In the genomic region with DNA sequence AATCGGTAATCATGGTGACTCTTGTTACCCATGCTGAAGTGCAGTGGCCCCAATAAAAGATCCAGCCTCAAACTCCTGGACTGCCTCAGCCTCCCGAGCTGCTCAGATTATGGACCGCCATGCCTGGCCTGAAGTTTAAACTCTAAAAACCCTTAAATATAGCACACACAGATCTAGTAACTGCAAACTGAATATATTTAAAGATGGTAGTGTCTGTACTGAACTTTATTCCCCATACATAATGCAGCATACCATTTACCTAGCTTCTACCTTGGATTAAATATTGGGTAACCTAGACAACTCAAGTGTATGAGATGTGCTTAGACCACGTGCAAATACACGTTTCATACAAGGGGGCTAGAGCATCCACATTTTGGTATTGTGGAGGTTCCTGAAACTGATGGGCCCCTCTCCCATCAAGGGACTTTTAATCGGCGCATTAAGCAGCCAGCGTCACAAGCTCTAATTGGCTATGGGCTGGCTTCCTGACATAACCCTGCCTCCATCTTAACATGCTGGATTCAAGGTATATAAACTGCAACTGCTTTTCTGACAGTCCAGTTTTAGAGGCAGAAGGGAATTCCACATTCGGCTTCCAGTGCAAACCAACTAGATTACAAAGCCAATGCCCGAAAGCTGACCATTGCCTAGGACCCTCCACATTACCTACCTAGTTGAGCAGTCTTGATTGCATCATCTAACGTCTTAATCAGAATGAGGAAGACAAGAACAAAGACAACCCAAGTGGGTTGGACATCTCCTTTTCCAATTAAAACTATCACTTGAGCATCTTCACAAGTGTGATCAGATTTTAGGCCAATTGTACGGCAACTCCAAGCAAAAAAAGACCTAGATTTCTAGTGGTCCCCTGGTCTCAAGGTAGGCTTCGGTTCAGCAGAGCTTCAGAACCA, we compare ENCODE assay signal across 1 cellular context.
TF ChIP-seq lines count a peak whose summit lies in the region.

No MANE protein-coding gene starts in this region.

TF ChIP-seq in K562, 482 proteins besides CTCF, POLR2A, EP300 and RAD21 (continues in another document):
- TF ChIP-seq YBX1 (IDR thresholded peaks at IDR 0.05) (no peak), DPF2 (IDR thresholded peaks at IDR 0.05) (no peak), RAD51 (IDR thresholded peaks at IDR 0.05; ENCODE audit: borderline replicate concordance, low read depth) (no peak), CREM (IDR thresholded peaks at IDR 0.05; ENCODE audit: low read depth) (0 out of 2 replicates have a peak, but pooled peaks have one; percentile 11), POLR2AphosphoS5 (IDR thresholded peaks at IDR 0.05; ENCODE audit: control insufficient read depth, insufficient read depth, low read depth, low read length) (peak; percentile 67), MED1 (CRISPR knock-in tag; IDR thresholded peaks at IDR 0.05; ENCODE audit: borderline replicate concordance) (no peak), RBM34 (IDR thresholded peaks at IDR 0.05; ENCODE audit: borderline replicate concordance, insufficient read depth, low read length) (no peak), ZKSCAN8 (CRISPR knock-in tag; IDR thresholded peaks at IDR 0.05) (no peak), SMAD3 (CRISPR knock-in tag; conservative IDR thresholded peaks at IDR 0.05) (no peak; the same call in none of the 2 replicates), SOX6 (IDR thresholded peaks at IDR 0.05) (no peak), ZNF143 (CRISPR knock-in tag; IDR thresholded peaks at IDR 0.05) (no peak), SMAD2 (IDR thresholded peaks at IDR 0.05; ENCODE audit: low read depth, low read length) (no peak), FOS (IDR thresholded peaks at IDR 0.05; ENCODE audit: extremely low read depth, insufficient read length) (no peak), HIVEP1 (CRISPR knock-in tag; IDR thresholded peaks at IDR 0.05) (no peak), KDM2B (CRISPR knock-in tag; IDR thresholded peaks at IDR 0.05) (no peak), LCOR (CRISPR knock-in tag; IDR thresholded peaks at IDR 0.05) (no peak), EZH2 (IDR thresholded peaks at IDR 0.05; ENCODE audit: borderline replicate concordance, low read depth, low read length) (no peak), GATAD2B (IDR thresholded peaks at IDR 0.05; ENCODE audit: borderline replicate concordance) (peak; percentile 35; the same call in 1 of the 2 replicates), PHTF2 (CRISPR knock-in tag; IDR thresholded peaks at IDR 0.05) (no peak), HNRNPL (IDR thresholded peaks at IDR 0.05; ENCODE audit: low read depth, low read length) (no peak), FOXA1 (IDR thresholded peaks at IDR 0.05; ENCODE audit: borderline replicate concordance) (no peak), PYGO2 (tag; IDR thresholded peaks at IDR 0.05) (no peak), SIRT6 (IDR thresholded peaks at IDR 0.05; ENCODE audit: low read depth, low read length) (peak; percentile 67), MIER1 (IDR thresholded peaks at IDR 0.05; ENCODE audit: low read depth) (no peak), ZNF764 (CRISPR knock-in tag; IDR thresholded peaks at IDR 0.05; ENCODE audit: low read depth) (no peak), NR2C2 (CRISPR knock-in tag; IDR thresholded peaks at IDR 0.05) (peak; percentile 31; the same call in 1 of the 2 replicates), NR2C2 (tag; IDR thresholded peaks at IDR 0.05) (no peak), ZC3H11A (IDR thresholded peaks at IDR 0.05; ENCODE audit: low read depth, low read length) (0 out of 2 replicates have a peak, but pooled peaks have one; percentile 21), SRSF7 (optimal IDR thresholded peaks at IDR 0.05; ENCODE audit: low read depth, low read length) (no peak), CCAR2 (IDR thresholded peaks at IDR 0.05; ENCODE audit: low read depth, low read length) (no peak), ZNF57 (CRISPR knock-in tag; IDR thresholded peaks at IDR 0.05) (0 out of 2 replicates have a peak, but pooled peaks have one; percentile 64), ZNF3 (CRISPR knock-in tag; IDR thresholded peaks at IDR 0.05) (no peak; the same call in 1 of the 2 replicates), JUNB (CRISPR knock-in tag; conservative IDR thresholded peaks at IDR 0.05) (no peak), U2AF2 (optimal IDR thresholded peaks at IDR 0.05; ENCODE audit: low read depth, low read length) (no peak), RUNX1 (IDR thresholded peaks at IDR 0.05; ENCODE audit: low read depth) (peak; percentile 16), BHLHE40 (IDR thresholded peaks at IDR 0.05; ENCODE audit: low read length) (no peak), CEBPB (tag; IDR thresholded peaks at IDR 0.05) (peak; percentile 95), SMARCE1 (IDR thresholded peaks at IDR 0.05) (no peak), ETV5 (CRISPR knock-in tag; IDR thresholded peaks at IDR 0.05; ENCODE audit: low read depth) (no peak), PHB2 (IDR thresholded peaks at IDR 0.05; ENCODE audit: low read depth) (no peak), MXI1 (IDR thresholded peaks at IDR 0.05; ENCODE audit: low read depth, low read length) (no peak; the same call in 1 of the 2 replicates), PHF8 (IDR thresholded peaks at IDR 0.05; ENCODE audit: borderline replicate concordance, low read length) (no peak), RHOXF2B (CRISPR knock-in tag; conservative IDR thresholded peaks at IDR 0.05) (no peak; the same call in 1 of the 2 replicates), GATAD2A (IDR thresholded peaks at IDR 0.05) (no peak), STAT5A (IDR thresholded peaks at IDR 0.05; ENCODE audit: borderline replicate concordance, low read length) (0 out of 2 replicates have a peak, but pooled peaks have one; percentile 9), ASH1L (IDR thresholded peaks at IDR 0.05; ENCODE audit: borderline replicate concordance, low read depth, partially characterized antibody) (no peak), NR2C1 (IDR thresholded peaks at IDR 0.05) (no peak), NR2C1 (tag; IDR thresholded peaks at IDR 0.05) (no peak), SP1 (CRISPR knock-in tag; IDR thresholded peaks at IDR 0.05) (peak; percentile 25; the same call in 1 of the 2 replicates)
- TF ChIP-seq, protein P1, sequence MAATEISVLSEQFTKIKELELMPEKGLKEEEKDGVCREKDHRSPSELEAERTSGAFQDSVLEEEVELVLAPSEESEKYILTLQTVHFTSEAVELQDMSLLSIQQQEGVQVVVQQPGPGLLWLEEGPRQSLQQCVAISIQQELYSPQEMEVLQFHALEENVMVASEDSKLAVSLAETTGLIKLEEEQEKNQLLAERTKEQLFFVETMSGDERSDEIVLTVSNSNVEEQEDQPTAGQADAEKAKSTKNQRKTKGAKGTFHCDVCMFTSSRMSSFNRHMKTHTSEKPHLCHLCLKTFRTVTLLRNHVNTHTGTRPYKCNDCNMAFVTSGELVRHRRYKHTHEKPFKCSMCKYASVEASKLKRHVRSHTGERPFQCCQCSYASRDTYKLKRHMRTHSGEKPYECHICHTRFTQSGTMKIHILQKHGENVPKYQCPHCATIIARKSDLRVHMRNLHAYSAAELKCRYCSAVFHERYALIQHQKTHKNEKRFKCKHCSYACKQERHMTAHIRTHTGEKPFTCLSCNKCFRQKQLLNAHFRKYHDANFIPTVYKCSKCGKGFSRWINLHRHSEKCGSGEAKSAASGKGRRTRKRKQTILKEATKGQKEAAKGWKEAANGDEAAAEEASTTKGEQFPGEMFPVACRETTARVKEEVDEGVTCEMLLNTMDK (IDR thresholded peaks at IDR 0.05; ENCODE audit: borderline replicate concordance, insufficient read depth, low read depth, low read length, poor library complexity, severe bottlenecking) = no peak
- TF ChIP-seq, protein P2, sequence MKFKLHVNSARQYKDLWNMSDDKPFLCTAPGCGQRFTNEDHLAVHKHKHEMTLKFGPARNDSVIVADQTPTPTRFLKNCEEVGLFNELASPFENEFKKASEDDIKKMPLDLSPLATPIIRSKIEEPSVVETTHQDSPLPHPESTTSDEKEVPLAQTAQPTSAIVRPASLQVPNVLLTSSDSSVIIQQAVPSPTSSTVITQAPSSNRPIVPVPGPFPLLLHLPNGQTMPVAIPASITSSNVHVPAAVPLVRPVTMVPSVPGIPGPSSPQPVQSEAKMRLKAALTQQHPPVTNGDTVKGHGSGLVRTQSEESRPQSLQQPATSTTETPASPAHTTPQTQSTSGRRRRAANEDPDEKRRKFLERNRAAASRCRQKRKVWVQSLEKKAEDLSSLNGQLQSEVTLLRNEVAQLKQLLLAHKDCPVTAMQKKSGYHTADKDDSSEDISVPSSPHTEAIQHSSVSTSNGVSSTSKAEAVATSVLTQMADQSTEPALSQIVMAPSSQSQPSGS (CRISPR knock-in tag; IDR thresholded peaks at IDR 0.05) = no peak
- TF ChIP-seq, protein P3, sequence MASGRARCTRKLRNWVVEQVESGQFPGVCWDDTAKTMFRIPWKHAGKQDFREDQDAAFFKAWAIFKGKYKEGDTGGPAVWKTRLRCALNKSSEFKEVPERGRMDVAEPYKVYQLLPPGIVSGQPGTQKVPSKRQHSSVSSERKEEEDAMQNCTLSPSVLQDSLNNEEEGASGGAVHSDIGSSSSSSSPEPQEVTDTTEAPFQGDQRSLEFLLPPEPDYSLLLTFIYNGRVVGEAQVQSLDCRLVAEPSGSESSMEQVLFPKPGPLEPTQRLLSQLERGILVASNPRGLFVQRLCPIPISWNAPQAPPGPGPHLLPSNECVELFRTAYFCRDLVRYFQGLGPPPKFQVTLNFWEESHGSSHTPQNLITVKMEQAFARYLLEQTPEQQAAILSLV (tag; IDR thresholded peaks at IDR 0.05) = peak; percentile 92
- TF ChIP-seq, protein P4, sequence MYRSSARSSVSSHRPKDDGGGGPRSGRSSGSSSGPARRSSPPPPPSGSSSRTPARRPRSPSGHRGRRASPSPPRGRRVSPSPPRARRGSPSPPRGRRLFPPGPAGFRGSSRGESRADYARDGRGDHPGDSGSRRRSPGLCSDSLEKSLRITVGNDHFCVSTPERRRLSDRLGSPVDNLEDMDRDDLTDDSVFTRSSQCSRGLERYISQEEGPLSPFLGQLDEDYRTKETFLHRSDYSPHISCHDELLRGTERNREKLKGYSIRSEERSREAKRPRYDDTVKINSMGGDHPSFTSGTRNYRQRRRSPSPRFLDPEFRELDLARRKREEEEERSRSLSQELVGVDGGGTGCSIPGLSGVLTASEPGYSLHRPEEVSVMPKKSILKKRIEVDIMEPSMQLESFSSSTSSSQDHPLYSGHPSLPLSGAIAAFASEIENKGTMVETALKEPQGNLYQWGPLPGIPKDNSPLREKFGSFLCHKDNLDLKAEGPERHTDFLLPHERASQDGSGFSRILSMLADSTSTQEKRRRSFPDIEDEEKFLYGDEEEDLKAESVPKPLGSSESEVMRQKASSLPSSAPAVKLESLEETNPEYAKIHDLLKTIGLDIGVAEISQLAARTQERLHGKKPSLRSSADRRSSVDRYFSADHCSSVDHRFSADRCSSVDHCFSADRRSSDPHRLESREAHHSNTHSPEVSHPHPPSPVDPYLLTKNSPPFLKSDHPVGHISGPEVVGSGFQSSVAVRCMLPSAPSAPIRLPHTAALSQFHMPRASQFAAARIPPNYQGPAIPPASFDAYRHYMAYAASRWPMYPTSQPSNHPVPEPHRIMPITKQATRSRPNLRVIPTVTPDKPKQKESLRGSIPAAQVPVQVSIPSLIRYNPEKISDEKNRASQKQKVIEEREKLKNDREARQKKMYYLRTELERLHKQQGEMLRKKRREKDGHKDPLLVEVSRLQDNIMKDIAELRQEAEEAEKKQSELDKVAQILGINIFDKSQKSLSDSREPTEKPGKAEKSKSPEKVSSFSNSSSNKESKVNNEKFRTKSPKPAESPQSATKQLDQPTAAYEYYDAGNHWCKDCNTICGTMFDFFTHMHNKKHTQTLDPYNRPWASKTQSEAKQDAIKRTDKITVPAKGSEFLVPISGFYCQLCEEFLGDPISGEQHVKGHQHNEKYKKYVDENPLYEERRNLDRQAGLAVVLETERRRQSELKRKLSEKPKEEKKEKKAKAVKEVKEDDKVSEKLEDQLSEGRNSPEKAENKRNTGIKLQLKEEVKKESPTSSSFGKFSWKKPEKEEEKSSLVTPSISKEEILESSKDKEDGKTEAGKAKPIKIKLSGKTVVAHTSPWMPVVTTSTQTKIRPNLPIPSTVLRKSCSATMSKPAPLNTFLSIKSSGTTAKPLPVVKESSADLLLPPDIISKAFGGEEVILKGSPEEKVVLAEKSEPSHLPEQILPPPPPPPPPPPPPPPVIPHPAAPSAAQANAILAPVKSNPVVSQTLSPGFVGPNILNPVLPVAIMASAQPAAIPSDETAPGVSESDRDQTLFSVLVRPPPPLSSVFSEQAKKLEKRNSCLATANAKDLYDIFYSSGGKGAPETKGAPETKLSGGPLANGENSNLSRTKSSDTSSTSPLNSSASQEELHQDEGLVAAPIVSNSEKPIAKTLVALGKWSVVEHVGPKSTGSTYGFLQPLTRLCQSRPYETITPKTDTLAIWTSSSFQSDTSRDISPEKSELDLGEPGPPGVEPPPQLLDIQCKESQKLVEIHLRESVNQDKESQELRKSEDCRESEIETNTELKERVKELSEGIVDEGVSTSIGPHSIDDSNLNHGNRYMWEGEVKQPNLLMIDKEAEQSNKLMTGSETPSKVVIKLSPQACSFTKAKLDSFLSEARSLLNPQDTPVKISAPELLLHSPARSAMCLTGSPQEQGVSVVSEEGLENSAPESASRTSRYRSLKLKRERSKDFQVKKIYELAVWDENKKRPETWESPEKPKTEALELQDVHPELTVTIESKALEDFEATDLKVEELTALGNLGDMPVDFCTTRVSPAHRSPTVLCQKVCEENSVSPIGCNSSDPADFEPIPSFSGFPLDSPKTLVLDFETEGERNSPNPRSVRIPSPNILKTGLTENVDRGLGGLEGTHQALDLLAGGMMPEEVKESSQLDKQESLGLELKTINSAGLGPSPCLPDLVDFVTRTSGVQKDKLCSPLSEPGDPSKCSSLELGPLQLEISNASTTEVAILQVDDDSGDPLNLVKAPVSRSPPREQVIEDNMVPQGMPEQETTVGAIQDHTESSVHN (IDR thresholded peaks at IDR 0.05; ENCODE audit: borderline replicate concordance in 1 of 2, low read depth in 1 of 2) = no peak
- TF ChIP-seq, protein P5, sequence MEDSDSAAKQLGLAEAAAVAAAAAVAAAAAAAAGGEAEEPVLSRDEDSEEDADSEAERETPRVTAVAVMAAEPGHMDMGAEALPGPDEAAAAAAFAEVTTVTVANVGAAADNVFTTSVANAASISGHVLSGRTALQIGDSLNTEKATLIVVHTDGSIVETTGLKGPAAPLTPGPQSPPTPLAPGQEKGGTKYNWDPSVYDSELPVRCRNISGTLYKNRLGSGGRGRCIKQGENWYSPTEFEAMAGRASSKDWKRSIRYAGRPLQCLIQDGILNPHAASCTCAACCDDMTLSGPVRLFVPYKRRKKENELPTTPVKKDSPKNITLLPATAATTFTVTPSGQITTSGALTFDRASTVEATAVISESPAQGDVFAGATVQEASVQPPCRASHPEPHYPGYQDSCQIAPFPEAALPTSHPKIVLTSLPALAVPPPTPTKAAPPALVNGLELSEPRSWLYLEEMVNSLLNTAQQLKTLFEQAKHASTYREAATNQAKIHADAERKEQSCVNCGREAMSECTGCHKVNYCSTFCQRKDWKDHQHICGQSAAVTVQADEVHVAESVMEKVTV (CRISPR knock-in tag; IDR thresholded peaks at IDR 0.05) = no peak
- TF ChIP-seq, protein P6, sequence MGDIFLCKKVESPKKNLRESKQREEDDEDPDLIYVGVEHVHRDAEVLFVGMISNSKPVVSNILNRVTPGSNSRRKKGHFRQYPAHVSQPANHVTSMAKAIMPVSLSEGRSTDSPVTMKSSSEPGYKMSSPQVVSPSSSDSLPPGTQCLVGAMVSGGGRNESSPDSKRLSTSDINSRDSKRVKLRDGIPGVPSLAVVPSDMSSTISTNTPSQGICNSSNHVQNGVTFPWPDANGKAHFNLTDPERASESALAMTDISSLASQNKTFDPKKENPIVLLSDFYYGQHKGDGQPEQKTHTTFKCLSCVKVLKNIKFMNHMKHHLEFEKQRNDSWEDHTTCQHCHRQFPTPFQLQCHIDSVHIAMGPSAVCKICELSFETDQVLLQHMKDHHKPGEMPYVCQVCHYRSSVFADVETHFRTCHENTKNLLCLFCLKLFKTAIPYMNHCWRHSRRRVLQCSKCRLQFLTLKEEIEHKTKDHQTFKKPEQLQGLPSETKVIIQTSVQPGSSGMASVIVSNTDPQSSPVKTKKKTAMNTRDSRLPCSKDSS (IDR thresholded peaks at IDR 0.05; ENCODE audit: low read depth, partially characterized antibody) = no peak
